Comparison of ENCODE assay signal across 1 cellular context in the genomic region with DNA sequence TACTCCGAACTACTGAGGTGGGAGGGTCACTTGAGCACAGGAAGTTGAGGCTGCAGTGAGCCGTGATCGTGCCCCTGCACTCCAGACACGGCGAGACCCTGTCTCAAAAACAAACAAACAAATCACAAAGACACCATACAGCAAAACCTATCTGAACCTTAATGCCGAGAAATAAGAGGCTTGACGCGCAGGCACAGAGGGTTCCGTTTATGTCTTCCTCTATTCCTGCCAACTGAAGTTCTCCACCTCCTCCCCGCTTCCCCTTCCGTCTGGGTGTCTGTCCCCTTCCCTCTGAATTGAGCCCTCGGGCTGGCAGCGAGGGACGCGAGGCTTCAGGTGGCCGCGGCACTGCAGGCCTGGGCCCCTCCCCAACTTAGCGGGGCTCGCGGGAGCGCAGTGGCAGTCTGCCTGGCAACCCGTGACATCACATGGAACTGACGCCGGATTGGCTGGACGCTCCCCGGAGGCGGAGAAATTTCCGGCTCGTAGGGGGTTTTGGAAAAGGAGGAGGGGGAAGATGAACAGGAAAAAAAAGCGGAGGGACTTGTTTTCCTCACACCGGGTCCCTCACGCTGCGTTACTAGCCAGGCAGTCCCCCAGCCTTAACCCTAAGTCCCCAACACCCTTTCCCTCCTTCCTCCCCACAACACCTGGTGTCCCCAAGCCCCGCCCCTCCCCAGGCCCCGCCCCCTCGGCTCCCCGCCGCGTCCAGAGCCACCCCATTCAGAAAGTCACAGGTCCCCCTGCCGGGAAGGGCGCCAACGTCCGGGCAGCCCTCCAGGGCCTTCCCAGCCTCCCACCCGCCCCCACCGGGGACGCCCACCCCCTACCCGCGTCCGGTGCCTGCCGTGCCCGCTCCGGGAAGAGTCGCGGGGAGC.
TF ChIP-seq lines count a peak whose summit lies in the region.

No MANE protein-coding gene starts in this region.

TF ChIP-seq in HepG2, 621 proteins besides CTCF, POLR2A, EP300 and RAD21 (continued from another document and continues in another):
- TF ChIP-seq ZGPAT (CRISPR knock-in tag; IDR thresholded peaks at IDR 0.05) (peak; percentile 30; the same call in 1 of the 2 replicates), RFX5 (IDR thresholded peaks at IDR 0.05; ENCODE audit: low read depth, low read length) (peak; percentile 100), ZNF468 (CRISPR knock-in tag; IDR thresholded peaks at IDR 0.05) (no peak), ZFX (CRISPR knock-in tag; IDR thresholded peaks at IDR 0.05; ENCODE audit: low read depth) (peak; percentile 91), NKX3-1 (CRISPR knock-in tag; IDR thresholded peaks at IDR 0.05) (no peak), ZNF180 (CRISPR knock-in tag; IDR thresholded peaks at IDR 0.05; ENCODE audit: borderline replicate concordance, low read depth) (no peak), JDP2 (CRISPR knock-in tag; IDR thresholded peaks at IDR 0.05; ENCODE audit: borderline replicate concordance) (no peak), SALL1 (CRISPR knock-in tag; IDR thresholded peaks at IDR 0.05) (peak; percentile 77), XRCC5 (optimal IDR thresholded peaks at IDR 0.05; ENCODE audit: low read length) (peak; percentile 30), ZBTB26 (CRISPR knock-in tag; IDR thresholded peaks at IDR 0.05; ENCODE audit: borderline replicate concordance) (0 out of 2 replicates have a peak, but pooled peaks have one; percentile 35), AHR (CRISPR knock-in tag; IDR thresholded peaks at IDR 0.05) (0 out of 2 replicates have a peak, but pooled peaks have one; percentile 73), ZNF225 (CRISPR knock-in tag; IDR thresholded peaks at IDR 0.05) (0 out of 2 replicates have a peak, but pooled peaks have one; percentile 32), FOXO1 (CRISPR knock-in tag; IDR thresholded peaks at IDR 0.05) (peak; percentile 32; the same call in 1 of the 2 replicates), DNMT3B (CRISPR knock-in tag; conservative IDR thresholded peaks at IDR 0.05) (no peak), HOXD1 (CRISPR knock-in tag; IDR thresholded peaks at IDR 0.05) (no peak), ZBTB20 (CRISPR knock-in tag; IDR thresholded peaks at IDR 0.05; ENCODE audit: borderline replicate concordance, low read depth) (no peak), MATR3 (CRISPR knock-in tag; IDR thresholded peaks at IDR 0.05) (no peak), HMG20A (CRISPR knock-in tag; IDR thresholded peaks at IDR 0.05; ENCODE audit: borderline replicate concordance) (no peak; the same call in 1 of the 2 replicates), SP2 (CRISPR knock-in tag; IDR thresholded peaks at IDR 0.05) (no peak), SALL2 (CRISPR knock-in tag; IDR thresholded peaks at IDR 0.05) (no peak), NR0B2 (CRISPR knock-in tag; IDR thresholded peaks at IDR 0.05) (no peak), ZNF574 (CRISPR knock-in tag; IDR thresholded peaks at IDR 0.05) (no peak), ZMYM3 (CRISPR knock-in tag; IDR thresholded peaks at IDR 0.05) (no peak), ZNF776 (CRISPR knock-in tag; IDR thresholded peaks at IDR 0.05) (no peak), ZBTB38 (CRISPR knock-in tag; IDR thresholded peaks at IDR 0.05) (no peak), KDM2A (CRISPR knock-in tag; IDR thresholded peaks at IDR 0.05; ENCODE audit: borderline replicate concordance, low read depth) (peak; percentile 63; the same call in 1 of the 2 replicates), ZNF451 (CRISPR knock-in tag; IDR thresholded peaks at IDR 0.05) (no peak), ZNF101 (CRISPR knock-in tag; IDR thresholded peaks at IDR 0.05; ENCODE audit: borderline replicate concordance, low read depth) (no peak), ZNF253 (CRISPR knock-in tag; IDR thresholded peaks at IDR 0.05; ENCODE audit: borderline replicate concordance) (no peak), ZKSCAN1 (IDR thresholded peaks at IDR 0.05; ENCODE audit: low read length) (no peak), ZNF296 (CRISPR knock-in tag; conservative IDR thresholded peaks at IDR 0.05) (no peak)
- TF ChIP-seq, protein P1, sequence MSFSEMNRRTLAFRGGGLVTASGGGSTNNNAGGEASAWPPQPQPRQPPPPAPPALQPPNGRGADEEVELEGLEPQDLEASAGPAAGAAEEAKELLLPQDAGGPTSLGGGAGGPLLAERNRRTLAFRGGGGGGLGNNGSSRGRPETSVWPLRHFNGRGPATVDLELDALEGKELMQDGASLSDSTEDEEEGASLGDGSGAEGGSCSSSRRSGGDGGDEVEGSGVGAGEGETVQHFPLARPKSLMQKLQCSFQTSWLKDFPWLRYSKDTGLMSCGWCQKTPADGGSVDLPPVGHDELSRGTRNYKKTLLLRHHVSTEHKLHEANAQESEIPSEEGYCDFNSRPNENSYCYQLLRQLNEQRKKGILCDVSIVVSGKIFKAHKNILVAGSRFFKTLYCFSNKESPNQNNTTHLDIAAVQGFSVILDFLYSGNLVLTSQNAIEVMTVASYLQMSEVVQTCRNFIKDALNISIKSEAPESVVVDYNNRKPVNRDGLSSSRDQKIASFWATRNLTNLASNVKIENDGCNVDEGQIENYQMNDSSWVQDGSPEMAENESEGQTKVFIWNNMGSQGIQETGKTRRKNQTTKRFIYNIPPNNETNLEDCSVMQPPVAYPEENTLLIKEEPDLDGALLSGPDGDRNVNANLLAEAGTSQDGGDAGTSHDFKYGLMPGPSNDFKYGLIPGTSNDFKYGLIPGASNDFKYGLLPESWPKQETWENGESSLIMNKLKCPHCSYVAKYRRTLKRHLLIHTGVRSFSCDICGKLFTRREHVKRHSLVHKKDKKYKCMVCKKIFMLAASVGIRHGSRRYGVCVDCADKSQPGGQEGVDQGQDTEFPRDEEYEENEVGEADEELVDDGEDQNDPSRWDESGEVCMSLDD (CRISPR knock-in tag; IDR thresholded peaks at IDR 0.05; ENCODE audit: borderline replicate concordance): no peak
- TF ChIP-seq, protein P2, sequence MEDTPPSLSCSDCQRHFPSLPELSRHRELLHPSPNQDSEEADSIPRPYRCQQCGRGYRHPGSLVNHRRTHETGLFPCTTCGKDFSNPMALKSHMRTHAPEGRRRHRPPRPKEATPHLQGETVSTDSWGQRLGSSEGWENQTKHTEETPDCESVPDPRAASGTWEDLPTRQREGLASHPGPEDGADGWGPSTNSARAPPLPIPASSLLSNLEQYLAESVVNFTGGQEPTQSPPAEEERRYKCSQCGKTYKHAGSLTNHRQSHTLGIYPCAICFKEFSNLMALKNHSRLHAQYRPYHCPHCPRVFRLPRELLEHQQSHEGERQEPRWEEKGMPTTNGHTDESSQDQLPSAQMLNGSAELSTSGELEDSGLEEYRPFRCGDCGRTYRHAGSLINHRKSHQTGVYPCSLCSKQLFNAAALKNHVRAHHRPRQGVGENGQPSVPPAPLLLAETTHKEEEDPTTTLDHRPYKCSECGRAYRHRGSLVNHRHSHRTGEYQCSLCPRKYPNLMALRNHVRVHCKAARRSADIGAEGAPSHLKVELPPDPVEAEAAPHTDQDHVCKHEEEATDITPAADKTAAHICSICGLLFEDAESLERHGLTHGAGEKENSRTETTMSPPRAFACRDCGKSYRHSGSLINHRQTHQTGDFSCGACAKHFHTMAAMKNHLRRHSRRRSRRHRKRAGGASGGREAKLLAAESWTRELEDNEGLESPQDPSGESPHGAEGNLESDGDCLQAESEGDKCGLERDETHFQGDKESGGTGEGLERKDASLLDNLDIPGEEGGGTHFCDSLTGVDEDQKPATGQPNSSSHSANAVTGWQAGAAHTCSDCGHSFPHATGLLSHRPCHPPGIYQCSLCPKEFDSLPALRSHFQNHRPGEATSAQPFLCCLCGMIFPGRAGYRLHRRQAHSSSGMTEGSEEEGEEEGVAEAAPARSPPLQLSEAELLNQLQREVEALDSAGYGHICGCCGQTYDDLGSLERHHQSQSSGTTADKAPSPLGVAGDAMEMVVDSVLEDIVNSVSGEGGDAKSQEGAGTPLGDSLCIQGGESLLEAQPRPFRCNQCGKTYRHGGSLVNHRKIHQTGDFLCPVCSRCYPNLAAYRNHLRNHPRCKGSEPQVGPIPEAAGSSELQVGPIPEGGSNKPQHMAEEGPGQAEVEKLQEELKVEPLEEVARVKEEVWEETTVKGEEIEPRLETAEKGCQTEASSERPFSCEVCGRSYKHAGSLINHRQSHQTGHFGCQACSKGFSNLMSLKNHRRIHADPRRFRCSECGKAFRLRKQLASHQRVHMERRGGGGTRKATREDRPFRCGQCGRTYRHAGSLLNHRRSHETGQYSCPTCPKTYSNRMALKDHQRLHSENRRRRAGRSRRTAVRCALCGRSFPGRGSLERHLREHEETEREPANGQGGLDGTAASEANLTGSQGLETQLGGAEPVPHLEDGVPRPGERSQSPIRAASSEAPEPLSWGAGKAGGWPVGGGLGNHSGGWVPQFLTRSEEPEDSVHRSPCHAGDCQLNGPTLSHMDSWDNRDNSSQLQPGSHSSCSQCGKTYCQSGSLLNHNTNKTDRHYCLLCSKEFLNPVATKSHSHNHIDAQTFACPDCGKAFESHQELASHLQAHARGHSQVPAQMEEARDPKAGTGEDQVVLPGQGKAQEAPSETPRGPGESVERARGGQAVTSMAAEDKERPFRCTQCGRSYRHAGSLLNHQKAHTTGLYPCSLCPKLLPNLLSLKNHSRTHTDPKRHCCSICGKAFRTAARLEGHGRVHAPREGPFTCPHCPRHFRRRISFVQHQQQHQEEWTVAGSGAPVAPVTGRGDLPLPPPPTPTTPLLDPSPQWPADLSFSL (CRISPR knock-in tag; IDR thresholded peaks at IDR 0.05): no peak
- TF ChIP-seq, protein P3, sequence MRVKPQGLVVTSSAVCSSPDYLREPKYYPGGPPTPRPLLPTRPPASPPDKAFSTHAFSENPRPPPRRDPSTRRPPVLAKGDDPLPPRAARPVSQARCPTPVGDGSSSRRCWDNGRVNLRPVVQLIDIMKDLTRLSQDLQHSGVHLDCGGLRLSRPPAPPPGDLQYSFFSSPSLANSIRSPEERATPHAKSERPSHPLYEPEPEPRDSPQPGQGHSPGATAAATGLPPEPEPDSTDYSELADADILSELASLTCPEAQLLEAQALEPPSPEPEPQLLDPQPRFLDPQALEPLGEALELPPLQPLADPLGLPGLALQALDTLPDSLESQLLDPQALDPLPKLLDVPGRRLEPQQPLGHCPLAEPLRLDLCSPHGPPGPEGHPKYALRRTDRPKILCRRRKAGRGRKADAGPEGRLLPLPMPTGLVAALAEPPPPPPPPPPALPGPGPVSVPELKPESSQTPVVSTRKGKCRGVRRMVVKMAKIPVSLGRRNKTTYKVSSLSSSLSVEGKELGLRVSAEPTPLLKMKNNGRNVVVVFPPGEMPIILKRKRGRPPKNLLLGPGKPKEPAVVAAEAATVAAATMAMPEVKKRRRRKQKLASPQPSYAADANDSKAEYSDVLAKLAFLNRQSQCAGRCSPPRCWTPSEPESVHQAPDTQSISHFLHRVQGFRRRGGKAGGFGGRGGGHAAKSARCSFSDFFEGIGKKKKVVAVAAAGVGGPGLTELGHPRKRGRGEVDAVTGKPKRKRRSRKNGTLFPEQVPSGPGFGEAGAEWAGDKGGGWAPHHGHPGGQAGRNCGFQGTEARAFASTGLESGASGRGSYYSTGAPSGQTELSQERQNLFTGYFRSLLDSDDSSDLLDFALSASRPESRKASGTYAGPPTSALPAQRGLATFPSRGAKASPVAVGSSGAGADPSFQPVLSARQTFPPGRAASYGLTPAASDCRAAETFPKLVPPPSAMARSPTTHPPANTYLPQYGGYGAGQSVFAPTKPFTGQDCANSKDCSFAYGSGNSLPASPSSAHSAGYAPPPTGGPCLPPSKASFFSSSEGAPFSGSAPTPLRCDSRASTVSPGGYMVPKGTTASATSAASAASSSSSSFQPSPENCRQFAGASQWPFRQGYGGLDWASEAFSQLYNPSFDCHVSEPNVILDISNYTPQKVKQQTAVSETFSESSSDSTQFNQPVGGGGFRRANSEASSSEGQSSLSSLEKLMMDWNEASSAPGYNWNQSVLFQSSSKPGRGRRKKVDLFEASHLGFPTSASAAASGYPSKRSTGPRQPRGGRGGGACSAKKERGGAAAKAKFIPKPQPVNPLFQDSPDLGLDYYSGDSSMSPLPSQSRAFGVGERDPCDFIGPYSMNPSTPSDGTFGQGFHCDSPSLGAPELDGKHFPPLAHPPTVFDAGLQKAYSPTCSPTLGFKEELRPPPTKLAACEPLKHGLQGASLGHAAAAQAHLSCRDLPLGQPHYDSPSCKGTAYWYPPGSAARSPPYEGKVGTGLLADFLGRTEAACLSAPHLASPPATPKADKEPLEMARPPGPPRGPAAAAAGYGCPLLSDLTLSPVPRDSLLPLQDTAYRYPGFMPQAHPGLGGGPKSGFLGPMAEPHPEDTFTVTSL (CRISPR knock-in tag; IDR thresholded peaks at IDR 0.05; ENCODE audit: borderline replicate concordance): no peak
